ENCODE assay signal across 14 cellular contexts in genomic region chr12:90572778-90573177, GRCh38.
DNase-seq lines count a peak whose midpoint lies in the region; ATAC-seq and TF ChIP-seq lines count a peak whose summit lies in the region.
"Had no signal": no experiment of that assay in that cellular context is flagged by ENCODE, and none has a peak within 500 bp of the region (broad histone marks: within the 10 kb centered on the region; RNA-seq: fewer than 3 reads in every experiment).

No MANE protein-coding gene starts in this region.

- DNase-seq in NCI-H510A treated with DMSO at 0.1 percent for 48 hours (lab: John Stamatoyannopoulos, UW) (peak; percentile 74), NCI-H510A (lab: John Stamatoyannopoulos, UW) (no peak), DMS153 (lab: John Stamatoyannopoulos, UW) (peak; percentile 46), LNCaP clone FGC (ENCODE audit: low read depth) (peak; percentile 3), sciatic nerve (ENCODE audit: low spot score) (no peak)
- no peak for DNase-seq in activated effector memory CD4-positive, alpha-beta T cell treated with anti-CD3 and anti-CD28 coated beads, Interleukin-2, amount 50 U/mL, for 16 hours
- DNase-seq: CD8-positive, alpha-beta T cell; COR-L47; DMS79; GM23248 had no signal

- no peak overlapping the region for H3K4me3 ChIP-seq in LNCaP clone FGC (ENCODE audit: low read depth, low read length)
- H3K4me3 ChIP-seq: GM12878, GM23248 had no signal

- H3K27ac ChIP-seq in VCaP: peak overlapping the region; percentile 86
- H3K27ac ChIP-seq: GM23248 had no signal

- TF ChIP-seq CTCF in LNCaP clone FGC (IDR thresholded peaks at IDR 0.05; ENCODE audit: control insufficient read depth, extremely low read depth, insufficient read depth) (no peak), VCaP (conservative IDR thresholded peaks at IDR 0.05) (no peak)

- ATAC-seq in sciatic nerve: no peak
- ATAC-seq: CD8-positive, alpha-beta T cell; GM12878; HCT116; HepG2 had no signal

- intact Hi-C loops in sciatic nerve (cut with DNase I): no loop called here

Comparison
In these comparisons a context has a peak if more than half of its experiments do, and no peak if none do; other contexts are left out.
1. DNase-seq: peak in NCI-H510A treated with DMSO at 0.1 percent for 48 hours (single experiment), DMS153 (single experiment) and LNCaP clone FGC (single experiment); none in NCI-H510A (single experiment), activated effector memory CD4-positive, alpha-beta T cell treated with anti-CD3 and anti-CD28 coated beads, Interleukin-2, amount 50 U/mL, for 16 hours (single experiment) and sciatic nerve (single experiment).